ENCODE assay signal across 1 cellular context in genomic region chr19:796692-797527, GRCh38.
TF ChIP-seq lines count a peak whose summit lies in the region.

Gene PTBP1, plus strand, starts transcription at chr19:797452. Its CDS starts 46 bp downstream, at chr19:797498.

TF ChIP-seq in HepG2, 621 proteins besides CTCF, POLR2A, EP300 and RAD21 (continued from another document and continues in another):
- TF ChIP-seq ZBTB40 (IDR thresholded peaks at IDR 0.05) (no peak), ZBTB40 (CRISPR knock-in tag; IDR thresholded peaks at IDR 0.05) (peak; percentile 67; the same call in 1 of the 2 replicates), ZFY (CRISPR knock-in tag; IDR thresholded peaks at IDR 0.05) (peak; percentile 91), ZNF777 (CRISPR knock-in tag; IDR thresholded peaks at IDR 0.05) (0 out of 2 replicates have a peak, but pooled peaks have one; percentile 52), ZNF451 (CRISPR knock-in tag; IDR thresholded peaks at IDR 0.05) (peak; percentile 54; the same call in 1 of the 2 replicates), HMGXB4 (CRISPR knock-in tag; IDR thresholded peaks at IDR 0.05; ENCODE audit: borderline replicate concordance in 1 of 2, low read depth in 1 of 2) (peak; percentile 69 to 86; a peak in 3 of 4 replicates), FOXO4 (CRISPR knock-in tag; conservative IDR thresholded peaks at IDR 0.05) (no peak), KMT2A (CRISPR knock-in tag; IDR thresholded peaks at IDR 0.05) (0 out of 2 replicates have a peak, but pooled peaks have one; percentile 46), ZNF740 (CRISPR knock-in tag; IDR thresholded peaks at IDR 0.05) (no peak), ZNF280D (CRISPR knock-in tag; IDR thresholded peaks at IDR 0.05) (0 out of 2 replicates have a peak, but pooled peaks have one; percentile 82), BRF2 (CRISPR knock-in tag; IDR thresholded peaks at IDR 0.05) (peak; percentile 67; the same call in 1 of the 2 replicates), HNF4G (IDR thresholded peaks at IDR 0.05; ENCODE audit: borderline replicate concordance, low read depth, low read length) (no peak; the same call in 1 of the 2 replicates), HNF4G (CRISPR knock-in tag; IDR thresholded peaks at IDR 0.05; ENCODE audit: borderline replicate concordance, low read depth) (no peak; the same call in 1 of the 2 replicates)
- TF ChIP-seq, protein P1, sequence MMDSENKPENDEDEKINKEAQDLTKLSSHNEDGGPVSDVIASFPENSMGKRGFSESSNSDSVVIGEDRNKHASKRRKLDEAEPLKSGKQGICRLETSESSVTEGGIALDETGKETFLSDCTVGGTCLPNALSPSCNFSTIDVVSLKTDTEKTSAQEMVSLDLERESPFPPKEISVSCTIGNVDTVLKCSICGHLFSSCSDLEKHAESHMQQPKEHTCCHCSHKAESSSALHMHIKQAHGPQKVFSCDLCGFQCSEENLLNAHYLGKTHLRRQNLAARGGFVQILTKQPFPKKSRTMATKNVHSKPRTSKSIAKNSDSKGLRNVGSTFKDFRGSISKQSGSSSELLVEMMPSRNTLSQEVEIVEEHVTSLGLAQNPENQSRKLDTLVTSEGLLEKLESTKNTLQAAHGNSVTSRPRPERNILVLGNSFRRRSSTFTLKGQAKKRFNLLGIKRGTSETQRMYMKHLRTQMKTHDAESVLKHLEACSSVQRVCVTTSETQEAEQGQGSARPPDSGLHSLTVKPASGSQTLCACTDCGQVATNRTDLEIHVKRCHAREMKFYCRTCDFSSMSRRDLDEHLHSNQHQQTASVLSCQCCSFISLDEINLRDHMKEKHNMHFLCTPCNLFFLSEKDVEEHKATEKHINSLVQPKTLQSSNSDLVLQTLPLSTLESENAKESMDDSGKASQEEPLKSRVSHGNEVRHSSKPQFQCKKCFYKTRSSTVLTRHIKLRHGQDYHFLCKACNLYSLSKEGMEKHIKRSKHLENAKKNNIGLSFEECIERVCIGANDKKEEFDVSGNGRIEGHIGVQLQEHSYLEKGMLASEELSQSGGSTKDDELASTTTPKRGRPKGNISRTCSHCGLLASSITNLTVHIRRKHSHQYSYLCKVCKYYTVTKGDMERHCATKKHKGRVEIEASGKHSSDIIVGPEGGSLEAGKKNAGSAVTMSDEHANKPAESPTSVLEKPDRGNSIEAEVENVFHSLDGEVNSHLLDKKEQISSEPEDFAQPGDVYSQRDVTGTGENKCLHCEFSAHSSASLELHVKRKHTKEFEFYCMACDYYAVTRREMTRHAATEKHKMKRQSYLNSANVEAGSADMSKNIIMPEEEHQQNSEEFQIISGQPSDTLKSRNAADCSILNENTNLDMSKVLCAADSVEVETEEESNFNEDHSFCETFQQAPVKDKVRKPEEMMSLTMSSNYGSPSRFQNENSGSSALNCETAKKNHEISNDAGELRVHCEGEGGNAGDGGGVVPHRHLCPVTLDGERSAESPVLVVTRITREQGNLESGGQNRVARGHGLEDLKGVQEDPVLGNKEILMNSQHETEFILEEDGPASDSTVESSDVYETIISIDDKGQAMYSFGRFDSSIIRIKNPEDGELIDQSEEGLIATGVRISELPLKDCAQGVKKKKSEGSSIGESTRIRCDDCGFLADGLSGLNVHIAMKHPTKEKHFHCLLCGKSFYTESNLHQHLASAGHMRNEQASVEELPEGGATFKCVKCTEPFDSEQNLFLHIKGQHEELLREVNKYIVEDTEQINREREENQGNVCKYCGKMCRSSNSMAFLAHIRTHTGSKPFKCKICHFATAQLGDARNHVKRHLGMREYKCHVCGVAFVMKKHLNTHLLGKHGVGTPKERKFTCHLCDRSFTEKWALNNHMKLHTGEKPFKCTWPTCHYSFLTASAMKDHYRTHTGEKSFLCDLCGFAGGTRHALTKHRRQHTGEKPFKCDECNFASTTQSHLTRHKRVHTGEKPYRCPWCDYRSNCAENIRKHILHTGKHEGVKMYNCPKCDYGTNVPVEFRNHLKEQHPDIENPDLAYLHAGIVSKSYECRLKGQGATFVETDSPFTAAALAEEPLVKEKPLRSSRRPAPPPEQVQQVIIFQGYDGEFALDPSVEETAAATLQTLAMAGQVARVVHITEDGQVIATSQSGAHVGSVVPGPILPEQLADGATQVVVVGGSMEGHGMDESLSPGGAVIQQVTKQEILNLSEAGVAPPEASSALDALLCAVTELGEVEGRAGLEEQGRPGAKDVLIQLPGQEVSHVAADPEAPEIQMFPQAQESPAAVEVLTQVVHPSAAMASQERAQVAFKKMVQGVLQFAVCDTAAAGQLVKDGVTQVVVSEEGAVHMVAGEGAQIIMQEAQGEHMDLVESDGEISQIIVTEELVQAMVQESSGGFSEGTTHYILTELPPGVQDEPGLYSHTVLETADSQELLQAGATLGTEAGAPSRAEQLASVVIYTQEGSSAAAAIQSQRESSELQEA (CRISPR knock-in tag; IDR thresholded peaks at IDR 0.05; ENCODE audit: not compliant biosample characterization), result no peak
- TF ChIP-seq, protein P2, sequence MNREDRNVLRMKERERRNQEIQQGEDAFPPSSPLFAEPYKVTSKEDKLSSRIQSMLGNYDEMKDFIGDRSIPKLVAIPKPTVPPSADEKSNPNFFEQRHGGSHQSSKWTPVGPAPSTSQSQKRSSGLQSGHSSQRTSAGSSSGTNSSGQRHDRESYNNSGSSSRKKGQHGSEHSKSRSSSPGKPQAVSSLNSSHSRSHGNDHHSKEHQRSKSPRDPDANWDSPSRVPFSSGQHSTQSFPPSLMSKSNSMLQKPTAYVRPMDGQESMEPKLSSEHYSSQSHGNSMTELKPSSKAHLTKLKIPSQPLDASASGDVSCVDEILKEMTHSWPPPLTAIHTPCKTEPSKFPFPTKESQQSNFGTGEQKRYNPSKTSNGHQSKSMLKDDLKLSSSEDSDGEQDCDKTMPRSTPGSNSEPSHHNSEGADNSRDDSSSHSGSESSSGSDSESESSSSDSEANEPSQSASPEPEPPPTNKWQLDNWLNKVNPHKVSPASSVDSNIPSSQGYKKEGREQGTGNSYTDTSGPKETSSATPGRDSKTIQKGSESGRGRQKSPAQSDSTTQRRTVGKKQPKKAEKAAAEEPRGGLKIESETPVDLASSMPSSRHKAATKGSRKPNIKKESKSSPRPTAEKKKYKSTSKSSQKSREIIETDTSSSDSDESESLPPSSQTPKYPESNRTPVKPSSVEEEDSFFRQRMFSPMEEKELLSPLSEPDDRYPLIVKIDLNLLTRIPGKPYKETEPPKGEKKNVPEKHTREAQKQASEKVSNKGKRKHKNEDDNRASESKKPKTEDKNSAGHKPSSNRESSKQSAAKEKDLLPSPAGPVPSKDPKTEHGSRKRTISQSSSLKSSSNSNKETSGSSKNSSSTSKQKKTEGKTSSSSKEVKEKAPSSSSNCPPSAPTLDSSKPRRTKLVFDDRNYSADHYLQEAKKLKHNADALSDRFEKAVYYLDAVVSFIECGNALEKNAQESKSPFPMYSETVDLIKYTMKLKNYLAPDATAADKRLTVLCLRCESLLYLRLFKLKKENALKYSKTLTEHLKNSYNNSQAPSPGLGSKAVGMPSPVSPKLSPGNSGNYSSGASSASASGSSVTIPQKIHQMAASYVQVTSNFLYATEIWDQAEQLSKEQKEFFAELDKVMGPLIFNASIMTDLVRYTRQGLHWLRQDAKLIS (CRISPR knock-in tag; IDR thresholded peaks at IDR 0.05), result no peak
